In genomic region chr15:32440445-32440977, GRCh38 we compare ENCODE assay signal across 1 cellular context. TPM values are rescaled to one million over a fixed set of nuclear protein-coding genes. Genes with fewer than 3 reads are reported as not detected.
"Had no signal": no experiment of that assay in that cellular context is flagged by ENCODE, and none has a peak within 500 bp of the region (broad histone marks: within the 10 kb centered on the region; RNA-seq: fewer than 3 reads in every experiment).

No MANE protein-coding gene starts in this region.

RNA-seq across cellular contexts. Expression of gene GOLGA8O, which starts 14.9 kb away (rescaled TPM):
- total RNA-seq: activated CD4-positive, alpha-beta memory T cell treated with anti-CD3 and anti-CD28 coated beads for 36 hours had no signal

RNA-seq across cellular contexts. Expression of gene GOLGA8K, which starts 37.4 kb away (rescaled TPM):
- total RNA-seq: activated CD4-positive, alpha-beta memory T cell treated with anti-CD3 and anti-CD28 coated beads for 36 hours had no signal
